ENCODE assay signal across 10 cellular contexts in the genomic region with DNA sequence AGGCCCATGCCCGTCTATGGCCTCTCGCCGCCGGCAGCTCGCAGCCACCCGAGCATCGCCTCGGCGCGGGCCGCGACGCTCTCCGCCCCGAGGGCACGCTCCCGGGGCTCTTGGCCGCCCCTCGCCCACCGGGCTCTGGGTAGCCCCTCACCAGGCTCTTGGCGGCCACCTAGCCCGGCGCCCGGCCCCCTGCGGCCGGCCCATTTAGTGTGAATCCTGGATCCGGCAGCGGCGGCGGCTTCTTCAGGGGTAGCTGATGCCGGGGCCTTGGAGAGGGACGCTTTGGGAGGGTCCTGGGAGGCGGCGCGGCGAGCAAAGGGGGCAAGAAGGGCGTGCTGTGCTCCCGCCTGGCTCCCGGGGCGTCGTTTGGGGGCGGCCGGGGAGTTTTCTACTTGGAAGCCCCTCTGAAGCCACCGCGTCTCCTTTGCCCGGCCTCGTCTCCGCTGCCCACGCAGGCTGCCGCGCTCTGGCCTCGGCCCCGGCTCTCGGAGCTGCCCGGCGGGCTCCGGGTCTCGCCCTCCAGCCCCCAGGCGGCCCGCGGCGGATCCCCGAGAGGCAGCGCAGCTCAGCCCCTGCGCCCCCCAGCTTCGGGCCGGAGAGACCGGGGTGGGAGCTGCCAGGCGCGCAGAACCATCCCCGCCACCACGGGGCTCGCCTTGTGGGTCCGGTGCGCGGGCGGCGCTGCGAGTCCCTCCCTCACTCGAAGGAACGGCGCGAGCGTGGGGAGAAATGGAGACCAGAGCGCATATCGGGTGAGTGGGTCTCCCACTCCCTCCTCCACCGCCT. TPM values are rescaled to one million over a fixed set of nuclear protein-coding genes. Genes with fewer than 3 reads are reported as not detected.
DNase-seq lines count a peak whose midpoint lies in the region; ATAC-seq and TF ChIP-seq lines count a peak whose summit lies in the region.
"Had no signal": no experiment of that assay in that cellular context is flagged by ENCODE, and none has a peak within 500 bp of the region (broad histone marks: within the 10 kb centered on the region; RNA-seq: fewer than 3 reads in every experiment).

No MANE protein-coding gene starts in this region.

- no peaks in the 10 kb centered on the region for H3K36me3 Mint-ChIP-seq in activated CD4-positive, alpha-beta T cell treated with anti-CD3 and anti-CD28 coated beads for 36 hours (ENCODE audit: low read depth)
- H3K36me3 Mint-ChIP-seq in stimulated activated effector memory CD8-positive, alpha-beta T cell treated with anti-CD3 and anti-CD28 coated beads, Interleukin-12 subunit alpha, Interleukin-12 subunit beta, amount 100 ng/mL, for 72 hours: no peaks in the 10 kb centered on the region
- H3K36me3 Mint-ChIP-seq: T-cell had no signal

- H3K27me3 ChIP-seq in left ventricle myocardium inferior (ENCODE audit: low read depth): peaks cover 94% of the 10 kb centered on the region

- intact Hi-C loops in left ventricle myocardium inferior (cut with micrococcal nuclease): no loop called here
- intact Hi-C loops in activated CD4-positive, alpha-beta T cell treated with anti-CD3 and anti-CD28 coated beads for 36 hours (cut with DNase I, micrococcal nuclease): no loop called here

- peaks cover 31% of the 10 kb centered on the region for H3K4me1 ChIP-seq in left ventricle myocardium inferior

- DNase-seq in GM12864 (ENCODE audit: low read depth) (no peak), left ventricle myocardium inferior (no peak), retinal pigment epithelial cell (ENCODE audit: low read depth) (no peak)
- DNase-seq in activated CD4-positive, alpha-beta T cell treated with anti-CD3 and anti-CD28 coated beads for 1 hour: no peak
- DNase-seq in activated CD4-positive, alpha-beta T cell treated with anti-CD3 and anti-CD28 coated beads for 36 hours: no peak
- DNase-seq in stimulated activated effector memory CD8-positive, alpha-beta T cell treated with anti-CD3 and anti-CD28 coated beads, Interleukin-12 subunit alpha, Interleukin-12 subunit beta, amount 100 ng/mL, for 72 hours (ENCODE audit: low spot score in 2 of 2): no peak
- DNase-seq: cortex of kidney had no signal

- H3K4me3 ChIP-seq in GM12864 (ENCODE audit: low read depth, low read length) (peak overlapping the region; percentile 62), left ventricle myocardium inferior (peak overlapping the region; percentile 61), retinal pigment epithelial cell (ENCODE audit: low read length) (peak overlapping the region; percentile 38)

- peaks cover 5% of the 10 kb centered on the region for H3K4me1 Mint-ChIP-seq in activated CD4-positive, alpha-beta T cell treated with anti-CD3 and anti-CD28 coated beads for 36 hours
- H3K4me1 Mint-ChIP-seq in stimulated activated effector memory CD8-positive, alpha-beta T cell treated with anti-CD3 and anti-CD28 coated beads, Interleukin-12 subunit alpha, Interleukin-12 subunit beta, amount 100 ng/mL, for 72 hours: no peaks in the 10 kb centered on the region

- H3K27ac ChIP-seq in left ventricle myocardium inferior (replicated peaks): no peak overlapping the region

- H3K27me3 Mint-ChIP-seq in activated CD4-positive, alpha-beta T cell treated with anti-CD3 and anti-CD28 coated beads for 36 hours: peaks cover 34% of the 10 kb centered on the region

- POLR2A ChIA-PET in activated CD4-positive, alpha-beta T cell treated with anti-CD3 and anti-CD28 coated beads for 36 hours (lab: Charles Lee): no interaction called here

- ATAC-seq in HG03159 (IDR thresholded peaks at IDR 0.05; ENCODE audit: unreplicated experiment) (peak; percentile 29), HG03097 (IDR thresholded peaks at IDR 0.05; ENCODE audit: low FRiP score, unreplicated experiment) (no peak)
- ATAC-seq in activated CD4-positive, alpha-beta T cell treated with anti-CD3 and anti-CD28 coated beads for 36 hours: no peak
- ATAC-seq in stimulated activated effector memory CD8-positive, alpha-beta T cell treated with anti-CD3 and anti-CD28 coated beads, Interleukin-12 subunit alpha, Interleukin-12 subunit beta, amount 100 ng/mL, for 72 hours: no peak
- ATAC-seq: T-cell had no signal

- H3K4me3 Mint-ChIP-seq in activated CD4-positive, alpha-beta T cell treated with anti-CD3 and anti-CD28 coated beads for 36 hours: no peak overlapping the region
- H3K4me3 Mint-ChIP-seq in stimulated activated effector memory CD8-positive, alpha-beta T cell treated with anti-CD3 and anti-CD28 coated beads, Interleukin-12 subunit alpha, Interleukin-12 subunit beta, amount 100 ng/mL, for 72 hours: no peak overlapping the region

- no peaks in the 10 kb centered on the region for H3K36me3 ChIP-seq in left ventricle myocardium inferior

- CTCF ChIA-PET in activated CD4-positive, alpha-beta T cell treated with anti-CD3 and anti-CD28 coated beads for 36 hours (lab: Charles Lee): no interaction called here

- no peak for TF ChIP-seq CTCF in GM12864 (IDR thresholded peaks at IDR 0.05; ENCODE audit: low read depth, low read length, missing control alignments)
- no peak for TF ChIP-seq CTCF in left ventricle myocardium inferior (IDR thresholded peaks at IDR 0.05; ENCODE audit: borderline replicate concordance)
- no peak for TF ChIP-seq CTCF in retinal pigment epithelial cell (conservative IDR thresholded peaks at IDR 0.05; ENCODE audit: low read depth, low read length)

- no peak overlapping the region for H3K27ac Mint-ChIP-seq in activated CD4-positive, alpha-beta T cell treated with anti-CD3 and anti-CD28 coated beads for 36 hours
- H3K27ac Mint-ChIP-seq in stimulated activated effector memory CD8-positive, alpha-beta T cell treated with anti-CD3 and anti-CD28 coated beads, Interleukin-12 subunit alpha, Interleukin-12 subunit beta, amount 100 ng/mL, for 72 hours: no peak overlapping the region
- H3K27ac Mint-ChIP-seq: T-cell had no signal

- H3K9me3 Mint-ChIP-seq in activated CD4-positive, alpha-beta T cell treated with anti-CD3 and anti-CD28 coated beads for 36 hours (ENCODE audit: low read depth): no peaks in the 10 kb centered on the region
- H3K9me3 Mint-ChIP-seq in stimulated activated effector memory CD8-positive, alpha-beta T cell treated with anti-CD3 and anti-CD28 coated beads, Interleukin-12 subunit alpha, Interleukin-12 subunit beta, amount 100 ng/mL, for 72 hours: no peaks in the 10 kb centered on the region
- H3K9me3 Mint-ChIP-seq: T-cell had no signal

- no peaks in the 10 kb centered on the region for H3K9me3 ChIP-seq in left ventricle myocardium inferior (replicated peaks)

RNA-seq across cellular contexts. Expression of a gene that starts 0.5 kb away (rescaled TPM):
- 0.33 TPM for total RNA-seq in left ventricle myocardium inferior
- not detected for total RNA-seq in activated CD4-positive, alpha-beta T cell treated with anti-CD3 and anti-CD28 coated beads for 36 hours
